9 cellular contexts compared by ENCODE assay signal in the genomic region with DNA sequence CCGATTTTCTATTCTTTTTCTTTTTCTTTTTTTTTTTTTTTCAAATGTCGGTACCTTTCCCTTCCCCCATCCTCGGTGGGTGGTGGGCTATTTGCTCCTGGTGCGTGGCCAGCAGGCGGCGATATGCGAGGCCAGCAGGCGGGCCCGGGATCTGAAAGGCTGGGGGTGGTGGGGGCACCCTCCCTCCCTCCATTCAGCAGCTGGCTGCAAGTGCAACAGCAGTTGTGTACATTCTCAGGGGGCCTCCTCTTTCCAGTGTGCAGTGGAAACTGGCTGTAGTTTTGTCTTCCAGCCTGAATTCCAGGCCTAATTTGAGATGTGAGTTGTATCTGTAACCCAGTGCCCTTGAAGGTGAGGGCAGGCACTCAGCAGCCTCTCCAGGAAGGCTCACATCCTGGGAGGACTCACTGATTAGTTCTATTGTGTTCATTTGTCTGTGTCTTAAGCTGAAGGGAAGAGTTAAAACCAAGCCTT.
A peak's percentile ranks its signal among the peaks of the same experiment; 100 is the strongest.
DNase-seq lines count a peak whose midpoint lies in the region; TF ChIP-seq lines count a peak whose summit lies in the region.
"Had no signal": no experiment of that assay in that cellular context is flagged by ENCODE, and none has a peak within 500 bp of the region (broad histone marks: within the 10 kb centered on the region; RNA-seq: fewer than 3 reads in every experiment).

No MANE protein-coding gene starts in this region.

- H3K27ac ChIP-seq in 22Rv1 (no peak overlapping the region), WERI-Rb-1 (peak overlapping the region; percentile 98)

- H3K27me3 ChIP-seq in WERI-Rb-1 (ENCODE audit: insufficient read depth, low read depth, severe bottlenecking) = no peaks in the 10 kb centered on the region

- DNase-seq in WERI-Rb-1 (peak; percentile 93), left kidney (ENCODE audit: low read depth, low spot score) (peak; percentile 92), SW 1271 (lab: John Stamatoyannopoulos, UW) (no peak), NCI-H1048 (lab: John Stamatoyannopoulos, UW) (no peak), cerebellar nuclear complex (lab: John Stamatoyannopoulos, UW) (no peak)
- no peak for DNase-seq in central memory CD4-positive, alpha-beta T cell
- DNase-seq: activated T-cell treated with anti-CD3 and anti-CD28 coated beads for 4 hours had no signal

- no peaks in the 10 kb centered on the region for H3K9me3 ChIP-seq in WERI-Rb-1 (ENCODE audit: severe bottlenecking)

- peaks cover 76% of the 10 kb centered on the region for H3K36me3 ChIP-seq in WERI-Rb-1

- TF ChIP-seq CTCF in 22Rv1 (IDR thresholded peaks at IDR 0.05) (0 out of 2 replicates have a peak, but pooled peaks have one; percentile 7), GM12873 (IDR thresholded peaks at IDR 0.05; ENCODE audit: insufficient read depth, low read depth, low read length, missing control alignments) (peak; percentile 16), WERI-Rb-1 (IDR thresholded peaks at IDR 0.05; ENCODE audit: low read depth, low read length) (peak; percentile 83)

- H3K4me3 ChIP-seq in WERI-Rb-1 (ENCODE audit: low read depth, low read length) = peak overlapping the region; percentile 67

Comparison
In these comparisons a context has a peak if more than half of its experiments do, and no peak if none do; other contexts are left out.
1. CTCF ChIP-seq: peak in every context shown above with its lines; median percentile 83 in WERI-Rb-1; 16 in GM12873; 7 in 22Rv1.
2. DNase-seq: peak in WERI-Rb-1 (single experiment) and left kidney (single experiment); none in SW 1271 (0 of 2), central memory CD4-positive, alpha-beta T cell (single experiment), NCI-H1048 (single experiment) and cerebellar nuclear complex (0 of 2).